In genomic region chr7:55534262-55534915, GRCh38 we compare ENCODE assay signal across 8 cellular contexts. TPM values are rescaled to one million over a fixed set of nuclear protein-coding genes. Genes with fewer than 3 reads are reported as not detected.
DNase-seq lines count a peak whose midpoint lies in the region; ATAC-seq and TF ChIP-seq lines count a peak whose summit lies in the region.

No MANE protein-coding gene starts in this region.

- H3K9me3 ChIP-seq in lower lobe of right lung = no peaks in the 10 kb centered on the region

- H3K79me2 ChIP-seq in ACC112 (ENCODE audit: control insufficient read depth, insufficient read depth, low read length, unreplicated experiment) = peaks cover 71% of the 10 kb centered on the region

- H3K27me3 ChIP-seq in ACC112 (ENCODE audit: insufficient read depth, low read length) = no peaks in the 10 kb centered on the region
- H3K27me3 ChIP-seq in lower lobe of right lung (ENCODE audit: low read depth) = no peaks in the 10 kb centered on the region

- H2AFZ ChIP-seq in ACC112 (ENCODE audit: low read length, unreplicated experiment) = no peak overlapping the region

- peaks cover 90% of the 10 kb centered on the region for H3K4me1 Mint-ChIP-seq in stimulated activated effector memory CD8-positive, alpha-beta T cell treated with anti-CD3 and anti-CD28 coated beads, Interleukin-12 subunit alpha, Interleukin-12 subunit beta, amount 100 ng/mL, for 72 hours

- H3K36me3 Mint-ChIP-seq in stimulated activated effector memory CD8-positive, alpha-beta T cell treated with anti-CD3 and anti-CD28 coated beads, Interleukin-12 subunit alpha, Interleukin-12 subunit beta, amount 100 ng/mL, for 72 hours = peaks cover 42% of the 10 kb centered on the region

- no peak overlapping the region for H3K4me3 ChIP-seq in ACC112 (ENCODE audit: low read depth, low read length)
- H3K4me3 ChIP-seq in lower lobe of right lung = no peak overlapping the region

- peak; percentile 64 for ATAC-seq in GM19043 (IDR thresholded peaks at IDR 0.05; ENCODE audit: low read depth, unreplicated experiment)
- ATAC-seq in HG03159 (IDR thresholded peaks at IDR 0.05; ENCODE audit: unreplicated experiment) = peak; percentile 72
- peak; percentile 58 for ATAC-seq in SK-N-SH treated with all-trans-retinoic acid at 6 μM for 48 hours
- peak; percentile 82 to 86 for ATAC-seq in lower lobe of right lung
- ATAC-seq in stimulated activated effector memory CD8-positive, alpha-beta T cell treated with anti-CD3 and anti-CD28 coated beads, Interleukin-12 subunit alpha, Interleukin-12 subunit beta, amount 100 ng/mL, for 72 hours = peak; percentile 87

- H3K27ac ChIP-seq in ACC112 (ENCODE audit: low read depth, low read length) (peak overlapping the region; percentile 57), lower lobe of right lung (peak overlapping the region; percentile 37)

- H3K9me3 Mint-ChIP-seq in stimulated activated effector memory CD8-positive, alpha-beta T cell treated with anti-CD3 and anti-CD28 coated beads, Interleukin-12 subunit alpha, Interleukin-12 subunit beta, amount 100 ng/mL, for 72 hours = no peaks in the 10 kb centered on the region

- TF ChIP-seq CTCF in lower lobe of right lung (IDR thresholded peaks at IDR 0.05) = no peak

- H3K4me1 ChIP-seq in ACC112 (ENCODE audit: control insufficient read depth, insufficient read depth, low read length, unreplicated experiment) = peaks cover 50% of the 10 kb centered on the region
- H3K4me1 ChIP-seq in lower lobe of right lung = peaks cover 74% of the 10 kb centered on the region

- H3K36me3 ChIP-seq in ACC112 (ENCODE audit: insufficient read depth, low read length) (no peaks in the 10 kb centered on the region), lower lobe of right lung (no peaks in the 10 kb centered on the region)

- DNase-seq in activated naive CD8-positive, alpha-beta T cell treated with anti-CD3 and anti-CD28 coated beads, Interleukin-2, amount 50 U/mL, for 16 hours (ENCODE audit: low read depth, low spot score) = peak; percentile 44
- DNase-seq in lower lobe of right lung (peak; percentile 78), NCI-H446 (lab: John Stamatoyannopoulos, UW) (no peak)
- peak; percentile 62 to 92 for DNase-seq in stimulated activated effector memory CD8-positive, alpha-beta T cell treated with anti-CD3 and anti-CD28 coated beads, Interleukin-12 subunit alpha, Interleukin-12 subunit beta, amount 100 ng/mL, for 72 hours (ENCODE audit: low spot score in 2 of 2)

- intact Hi-C loops in lower lobe of right lung (cut with DNase I) = no loop called here

- peak overlapping the region; percentile 60 for H3K4me3 Mint-ChIP-seq in stimulated activated effector memory CD8-positive, alpha-beta T cell treated with anti-CD3 and anti-CD28 coated beads, Interleukin-12 subunit alpha, Interleukin-12 subunit beta, amount 100 ng/mL, for 72 hours

- H3K27ac Mint-ChIP-seq in stimulated activated effector memory CD8-positive, alpha-beta T cell treated with anti-CD3 and anti-CD28 coated beads, Interleukin-12 subunit alpha, Interleukin-12 subunit beta, amount 100 ng/mL, for 72 hours = peak overlapping the region; percentile 89

TF ChIP-seq in SK-N-SH treated with all-trans-retinoic acid at 6 μM for 48 hours, 23 proteins besides CTCF, POLR2A, EP300 and RAD21:
- TF ChIP-seq ZNF8 (CRISPR knock-in tag; IDR thresholded peaks at IDR 0.05) (no peak), ZNF565 (CRISPR knock-in tag; conservative IDR thresholded peaks at IDR 0.05; ENCODE audit: low read depth) (no peak), PATZ1 (CRISPR knock-in tag; IDR thresholded peaks at IDR 0.05; ENCODE audit: borderline replicate concordance) (no peak), GLIS3 (CRISPR knock-in tag; IDR thresholded peaks at IDR 0.05) (no peak), TCF4 (CRISPR knock-in tag; IDR thresholded peaks at IDR 0.05; ENCODE audit: borderline replicate concordance) (no peak), ESRRG (CRISPR knock-in tag; IDR thresholded peaks at IDR 0.05) (no peak), OSR1 (CRISPR knock-in tag; IDR thresholded peaks at IDR 0.05) (no peak), SNAI2 (CRISPR knock-in tag; IDR thresholded peaks at IDR 0.05) (no peak)
- TF ChIP-seq, protein P1, sequence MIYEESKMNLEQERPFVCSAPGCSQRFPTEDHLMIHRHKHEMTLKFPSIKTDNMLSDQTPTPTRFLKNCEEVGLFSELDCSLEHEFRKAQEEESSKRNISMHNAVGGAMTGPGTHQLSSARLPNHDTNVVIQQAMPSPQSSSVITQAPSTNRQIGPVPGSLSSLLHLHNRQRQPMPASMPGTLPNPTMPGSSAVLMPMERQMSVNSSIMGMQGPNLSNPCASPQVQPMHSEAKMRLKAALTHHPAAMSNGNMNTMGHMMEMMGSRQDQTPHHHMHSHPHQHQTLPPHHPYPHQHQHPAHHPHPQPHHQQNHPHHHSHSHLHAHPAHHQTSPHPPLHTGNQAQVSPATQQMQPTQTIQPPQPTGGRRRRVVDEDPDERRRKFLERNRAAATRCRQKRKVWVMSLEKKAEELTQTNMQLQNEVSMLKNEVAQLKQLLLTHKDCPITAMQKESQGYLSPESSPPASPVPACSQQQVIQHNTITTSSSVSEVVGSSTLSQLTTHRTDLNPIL (CRISPR knock-in tag; IDR thresholded peaks at IDR 0.05; ENCODE audit: low read depth) = no peak
- TF ChIP-seq, protein P2, sequence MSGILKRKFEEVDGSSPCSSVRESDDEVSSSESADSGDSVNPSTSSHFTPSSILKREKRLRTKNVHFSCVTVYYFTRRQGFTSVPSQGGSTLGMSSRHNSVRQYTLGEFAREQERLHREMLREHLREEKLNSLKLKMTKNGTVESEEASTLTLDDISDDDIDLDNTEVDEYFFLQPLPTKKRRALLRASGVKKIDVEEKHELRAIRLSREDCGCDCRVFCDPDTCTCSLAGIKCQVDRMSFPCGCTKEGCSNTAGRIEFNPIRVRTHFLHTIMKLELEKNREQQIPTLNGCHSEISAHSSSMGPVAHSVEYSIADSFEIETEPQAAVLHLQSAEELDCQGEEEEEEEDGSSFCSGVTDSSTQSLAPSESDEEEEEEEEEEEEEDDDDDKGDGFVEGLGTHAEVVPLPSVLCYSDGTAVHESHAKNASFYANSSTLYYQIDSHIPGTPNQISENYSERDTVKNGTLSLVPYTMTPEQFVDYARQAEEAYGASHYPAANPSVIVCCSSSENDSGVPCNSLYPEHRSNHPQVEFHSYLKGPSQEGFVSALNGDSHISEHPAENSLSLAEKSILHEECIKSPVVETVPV (CRISPR knock-in tag; IDR thresholded peaks at IDR 0.05) = no peak

RNA-seq across cellular contexts. Expression of gene VOPP1, which starts 37.9 kb away (rescaled TPM):
- 66.2 TPM for total RNA-seq in lower lobe of right lung

Comparison
In these comparisons a context has a peak if more than half of its experiments do, and no peak if none do; other contexts are left out.
1. DNase-seq: peak in activated naive CD8-positive, alpha-beta T cell treated with anti-CD3 and anti-CD28 coated beads, Interleukin-2, amount 50 U/mL, for 16 hours (single experiment), lower lobe of right lung (single experiment) and stimulated activated effector memory CD8-positive, alpha-beta T cell treated with anti-CD3 and anti-CD28 coated beads, Interleukin-12 subunit alpha, Interleukin-12 subunit beta, amount 100 ng/mL, for 72 hours (2 of 2); none in NCI-H446 (0 of 2).
2. Peak in every context shown above with its lines, with median percentiles within 50 percentile points of each other: ATAC-seq.